ENCODE assay signal across 11 cellular contexts in the genomic region with DNA sequence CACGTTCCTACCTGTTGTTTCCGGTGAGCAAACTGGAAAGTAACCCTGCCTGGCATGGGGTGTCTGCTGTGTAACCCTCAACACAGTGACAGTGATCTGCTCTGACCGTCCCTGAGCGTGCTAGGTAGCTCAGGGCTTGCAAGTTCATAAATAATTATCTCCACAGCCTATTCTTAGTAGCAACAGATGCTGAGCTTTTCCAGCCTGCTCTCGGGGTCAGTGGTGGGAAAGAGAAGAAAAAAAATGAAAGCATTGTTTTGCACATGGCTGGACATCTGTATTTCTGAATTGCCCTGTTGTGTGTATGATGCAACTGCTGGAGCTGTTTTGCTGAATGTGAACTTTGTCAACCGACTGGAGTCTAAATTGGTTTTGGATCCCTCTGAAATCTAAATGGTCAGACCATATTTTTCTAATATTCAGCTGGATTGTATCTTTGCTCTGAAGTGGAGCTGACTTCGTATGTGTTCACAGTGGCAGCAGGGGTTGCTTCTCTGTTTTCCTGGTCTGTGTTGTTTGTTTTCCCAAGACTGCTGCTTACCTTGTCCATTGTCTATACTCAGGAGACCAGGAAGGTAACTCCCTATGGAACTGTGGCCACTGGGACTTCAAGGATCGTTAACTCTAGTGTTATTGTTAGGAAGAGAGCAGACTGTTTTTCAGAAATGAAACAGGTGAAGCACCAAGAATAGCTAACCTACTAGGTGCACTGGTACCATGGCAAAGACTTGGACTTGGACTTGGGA. TPM values are rescaled to one million over a fixed set of nuclear protein-coding genes. Genes with fewer than 3 reads are reported as not detected.
DNase-seq lines count a peak whose midpoint lies in the region; ATAC-seq and TF ChIP-seq lines count a peak whose summit lies in the region.
"Had no signal": no experiment of that assay in that cellular context is flagged by ENCODE, and none has a peak within 500 bp of the region (broad histone marks: within the 10 kb centered on the region; RNA-seq: fewer than 3 reads in every experiment).

No MANE protein-coding gene starts in this region.

- intact Hi-C loops in CD4-positive, alpha-beta memory T cell (cut with micrococcal nuclease): no loop called here

- H3K9me3 ChIP-seq in WERI-Rb-1 (ENCODE audit: severe bottlenecking): no peaks in the 10 kb centered on the region
- H3K9me3 ChIP-seq in cardiac muscle cell (ENCODE audit: low read depth): no peaks in the 10 kb centered on the region
- no peaks in the 10 kb centered on the region for H3K9me3 ChIP-seq in T-helper 17 cell (ENCODE audit: control insufficient read depth, low read length, poor library complexity, severe bottlenecking)
- no peaks in the 10 kb centered on the region for H3K9me3 ChIP-seq in CD4-positive, alpha-beta memory T cell (ENCODE audit: control insufficient read depth in 1 of 2, low read length in 2 of 2)

- peaks cover 2% of the 10 kb centered on the region for H3K4me1 Mint-ChIP-seq in T-helper 17 cell
- peaks cover 2 to 7% (median 2%) of the 10 kb centered on the region in 4 donors for H3K4me1 Mint-ChIP-seq in CD4-positive, alpha-beta memory T cell

- H3K9ac ChIP-seq in rectal smooth muscle tissue (ENCODE audit: low read length): no peak overlapping the region

- H3K27me3 ChIP-seq in WERI-Rb-1 (ENCODE audit: insufficient read depth, low read depth, severe bottlenecking) (no peaks in the 10 kb centered on the region), cardiac muscle cell (no peaks in the 10 kb centered on the region), rectal smooth muscle tissue (ENCODE audit: control insufficient read depth, insufficient read depth, low read length) (no peaks in the 10 kb centered on the region)
- H3K27me3 ChIP-seq in CD4-positive, alpha-beta memory T cell (ENCODE audit: insufficient read depth, low read length): no peaks in the 10 kb centered on the region

- POLR2A ChIA-PET in CD4-positive, alpha-beta memory T cell (lab: Charles Lee; ENCODE audit: partially characterized antibody): no interaction called here

- H3K27me3 Mint-ChIP-seq in T-helper 17 cell: peaks cover 41% of the 10 kb centered on the region
- peaks cover 4 to 8% of the 10 kb centered on the region in 2 donors for H3K27me3 Mint-ChIP-seq in CD4-positive, alpha-beta memory T cell

- H3K36me3 ChIP-seq in WERI-Rb-1: no peaks in the 10 kb centered on the region
- H3K36me3 ChIP-seq in cardiac muscle cell: peaks cover 32% of the 10 kb centered on the region
- no peaks in the 10 kb centered on the region for H3K36me3 ChIP-seq in rectal smooth muscle tissue (ENCODE audit: control insufficient read depth, insufficient read depth, low read length)
- H3K36me3 ChIP-seq in CD4-positive, alpha-beta memory T cell (ENCODE audit: insufficient read depth, low read length): no peaks in the 10 kb centered on the region

- H3K36me3 Mint-ChIP-seq in T-helper 17 cell (ENCODE audit: low read depth): peaks cover 2% of the 10 kb centered on the region
- H3K36me3 Mint-ChIP-seq in CD4-positive, alpha-beta memory T cell: no peaks in the 10 kb centered on the region

- H3K27ac ChIP-seq in WERI-Rb-1 (peak overlapping the region; percentile 34; the same call in 1 of the 2 replicates), cardiac muscle cell (peak overlapping the region; percentile 76), rectal smooth muscle tissue (ENCODE audit: low read depth, low read length) (peak overlapping the region; percentile 8)
- H3K27ac ChIP-seq in CD4-positive, alpha-beta memory T cell (ENCODE audit: low read depth, low read length): no peak overlapping the region

- TF ChIP-seq CTCF in WERI-Rb-1 (IDR thresholded peaks at IDR 0.05; ENCODE audit: low read depth, low read length): no peak
- no peak for TF ChIP-seq CTCF in cardiac muscle cell (IDR thresholded peaks at IDR 0.05; ENCODE audit: low read depth, low read length)

- DNase-seq in GM03348 (ENCODE audit: low spot score) (peak; percentile 63), WERI-Rb-1 (peak; percentile 31), cardiac muscle cell (ENCODE audit: low read depth in 1 of 2, low spot score in 1 of 2) (peak in 1 of 2 donors; percentile 84), T-helper 17 cell (no peak), amniotic stem cell (lab: John Stamatoyannopoulos, UW) (no peak)
- no peak for DNase-seq in effector CD4-positive, alpha-beta T cell
- DNase-seq in CD4-positive, alpha-beta memory T cell: no peak

- H3K4me3 ChIP-seq in WERI-Rb-1 (ENCODE audit: low read depth, low read length): no peak overlapping the region
- no peak overlapping the region for H3K4me3 ChIP-seq in cardiac muscle cell
- no peak overlapping the region for H3K4me3 ChIP-seq in rectal smooth muscle tissue (ENCODE audit: low read length)
- no peak overlapping the region for H3K4me3 ChIP-seq in CD4-positive, alpha-beta memory T cell (ENCODE audit: low read length in 2 of 2)

- ATAC-seq in T-helper 17 cell: no peak
- ATAC-seq: activated CD4-positive, CD25-positive, alpha-beta regulatory T cell treated with anti-CD3 and anti-CD28 coated beads, Interleukin-2, amount 50 U/mL, for 24 hours had no signal

- H3K4me1 ChIP-seq in cardiac muscle cell (ENCODE audit: low read depth) (peaks cover 82% of the 10 kb centered on the region), rectal smooth muscle tissue (ENCODE audit: control insufficient read depth, insufficient read depth, low read length) (peaks cover 13% of the 10 kb centered on the region)
- peaks cover 5% of the 10 kb centered on the region for H3K4me1 ChIP-seq in CD4-positive, alpha-beta memory T cell (ENCODE audit: insufficient read depth, low read length)

- CTCF ChIA-PET in CD4-positive, alpha-beta memory T cell (lab: Charles Lee; ENCODE audit: partially characterized antibody): no interaction called here

- no peak overlapping the region for H3K27ac Mint-ChIP-seq in T-helper 17 cell
- no peak overlapping the region for H3K27ac Mint-ChIP-seq in CD4-positive, alpha-beta memory T cell
- H3K27ac Mint-ChIP-seq: memory B cell had no signal

- no peaks in the 10 kb centered on the region for H3K9me3 Mint-ChIP-seq in CD4-positive, alpha-beta memory T cell
- H3K9me3 Mint-ChIP-seq: central memory CD8-positive, alpha-beta T cell; memory B cell had no signal

- no peak overlapping the region for H3K4me3 Mint-ChIP-seq in T-helper 17 cell
- H3K4me3 Mint-ChIP-seq in CD4-positive, alpha-beta memory T cell: no peak overlapping the region
- H3K4me3 Mint-ChIP-seq: central memory CD8-positive, alpha-beta T cell; memory B cell had no signal

RNA-seq across cellular contexts. Expression of a gene that starts 27.0 kb away (rescaled TPM):
- total RNA-seq in cardiac muscle cell (107 and 171 TPM in 2 replicates), T-helper 17 cell (1 to 10 TPM in 1 of 2 donors, under 1 TPM in 1; 0.17 to 3.0 TPM)
- polyA plus RNA-seq in cardiac muscle cell: 132 and 210 TPM in 2 replicates
- not detected for total RNA-seq in CD4-positive, alpha-beta memory T cell
- polyA plus RNA-seq in CD4-positive, alpha-beta memory T cell: not detected

Comparison
In these comparisons a context has a peak if more than half of its experiments do, and no peak if none do; other contexts are left out.
1. DNase-seq: peak in GM03348 (single experiment) and WERI-Rb-1 (single experiment); none in T-helper 17 cell (0 of 3), amniotic stem cell (single experiment), effector CD4-positive, alpha-beta T cell (single experiment) and CD4-positive, alpha-beta memory T cell (0 of 5).
2. RNA of a gene that starts 27.0 kb away (total RNA-seq): 107 to 171 TPM in cardiac muscle cell; 0.17 to 3.0 TPM in T-helper 17 cell and not detected in CD4-positive, alpha-beta memory T cell; every median in the first group is over 10 times any median in the second.